Comparison of ENCODE assay signal across 25 cellular contexts in genomic region chr10:70909326-70909935, GRCh38. TPM values are rescaled to one million over a fixed set of nuclear protein-coding genes. Genes with fewer than 3 reads are reported as not detected.
DNase-seq lines count a peak whose midpoint lies in the region; ATAC-seq, FAIRE-seq and TF ChIP-seq lines count a peak whose summit lies in the region.
"Had no signal": no experiment of that assay in that cellular context is flagged by ENCODE, and none has a peak within 500 bp of the region (broad histone marks: within the 10 kb centered on the region; RNA-seq: fewer than 3 reads in every experiment).

No MANE protein-coding gene starts in this region.

- H3K4me3 ChIP-seq in right atrium auricular region (no peak overlapping the region), RWPE2 (ENCODE audit: severe bottlenecking) (no peak overlapping the region), kidney (ENCODE audit: low read length in 2 of 2) (no peak overlapping the region), upper lobe of right lung (no peak overlapping the region)
- H3K4me3 ChIP-seq: A549, BLaER1, SK-N-MC had no signal

- no peak overlapping the region for H3K27ac Mint-ChIP-seq in stimulated activated effector memory CD8-positive, alpha-beta T cell treated with anti-CD3 and anti-CD28 coated beads, Interleukin-12 subunit alpha, Interleukin-12 subunit beta, amount 100 ng/mL, for 72 hours
- H3K27ac Mint-ChIP-seq: CD8-positive, alpha-beta T cell; IgD-negative memory B cell had no signal

- H3K27me3 ChIP-seq in right atrium auricular region (no peaks in the 10 kb centered on the region), RWPE2 (ENCODE audit: insufficient read depth, poor library complexity, severe bottlenecking) (no peaks in the 10 kb centered on the region), upper lobe of right lung (no peaks in the 10 kb centered on the region)
- H3K27me3 ChIP-seq: BLaER1 had no signal

- H3K9me3 ChIP-seq in right atrium auricular region (no peaks in the 10 kb centered on the region), RWPE2 (ENCODE audit: severe bottlenecking) (no peaks in the 10 kb centered on the region), kidney (ENCODE audit: control insufficient read depth in 1 of 2, low read length in 2 of 2) (no peaks in the 10 kb centered on the region), upper lobe of right lung (no peaks in the 10 kb centered on the region)
- H3K9me3 ChIP-seq: A549, BLaER1 had no signal

- intact Hi-C loops in left ventricle myocardium superior (cut with micrococcal nuclease) (no loop called here), kidney (cut with DNase I) (no loop called here), upper lobe of right lung (cut with DNase I) (no loop called here)

- H3K9ac ChIP-seq in kidney (ENCODE audit: low read length in 2 of 2) = no peak overlapping the region
- H3K9ac ChIP-seq: BLaER1 had no signal

- FAIRE-seq in kidney (lab: Jason Lieb, UNC) = no peak
- FAIRE-seq: A549, GM12891, RCC 7860 had no signal

- H3K36me3 ChIP-seq in right atrium auricular region (no peaks in the 10 kb centered on the region), RWPE2 (ENCODE audit: low read depth) (no peaks in the 10 kb centered on the region), kidney (ENCODE audit: control insufficient read depth in 1 of 2, insufficient read depth in 2 of 2, low read length in 2 of 2) (no peaks in the 10 kb centered on the region), upper lobe of right lung (no peaks in the 10 kb centered on the region)
- H3K36me3 ChIP-seq: BLaER1 had no signal

- no peaks in the 10 kb centered on the region for H3K9me3 Mint-ChIP-seq in stimulated activated effector memory CD8-positive, alpha-beta T cell treated with anti-CD3 and anti-CD28 coated beads, Interleukin-12 subunit alpha, Interleukin-12 subunit beta, amount 100 ng/mL, for 72 hours
- H3K9me3 Mint-ChIP-seq: CD8-positive, alpha-beta T cell had no signal

- no peaks in the 10 kb centered on the region for H3K4me1 Mint-ChIP-seq in stimulated activated effector memory CD8-positive, alpha-beta T cell treated with anti-CD3 and anti-CD28 coated beads, Interleukin-12 subunit alpha, Interleukin-12 subunit beta, amount 100 ng/mL, for 72 hours

- DNase-seq in left ventricle myocardium superior (peak; percentile 6), right atrium auricular region (ENCODE audit: low spot score) (no peak), RWPE2 (ENCODE audit: low spot score) (peak; percentile 27), kidney (peak; percentile 41), upper lobe of right lung (peak; percentile 47), NAMALWA (ENCODE audit: low spot score) (no peak)
- no peak for DNase-seq in stimulated activated effector memory CD8-positive, alpha-beta T cell treated with anti-CD3 and anti-CD28 coated beads, Interleukin-12 subunit alpha, Interleukin-12 subunit beta, amount 100 ng/mL, for 72 hours (ENCODE audit: low spot score in 2 of 2)
- DNase-seq: CD8-positive, alpha-beta T cell; DMS53; EL; GOT3; Karpas-422; NCI-H1092; NCI-H1436 treated with DMSO at 0.1 percent for 48 hours; NCI-H2029; NCI-H2171; NCI-H526; SHP77 had no signal

- no peaks in the 10 kb centered on the region for H3K36me3 Mint-ChIP-seq in stimulated activated effector memory CD8-positive, alpha-beta T cell treated with anti-CD3 and anti-CD28 coated beads, Interleukin-12 subunit alpha, Interleukin-12 subunit beta, amount 100 ng/mL, for 72 hours
- H3K36me3 Mint-ChIP-seq: CD8-positive, alpha-beta T cell; IgD-negative memory B cell had no signal

- H3K27ac ChIP-seq in right atrium auricular region = no peak overlapping the region
- no peak overlapping the region for H3K27ac ChIP-seq in RWPE2 (ENCODE audit: poor library complexity, severe bottlenecking)
- H3K27ac ChIP-seq in kidney (ENCODE audit: low read depth in 2 of 2, low read length in 2 of 2) = no peak overlapping the region
- no peak overlapping the region for H3K27ac ChIP-seq in upper lobe of right lung
- H3K27ac ChIP-seq: A549, BLaER1, SK-N-MC had no signal

- no peak overlapping the region for H3K4me3 Mint-ChIP-seq in stimulated activated effector memory CD8-positive, alpha-beta T cell treated with anti-CD3 and anti-CD28 coated beads, Interleukin-12 subunit alpha, Interleukin-12 subunit beta, amount 100 ng/mL, for 72 hours
- H3K4me3 Mint-ChIP-seq: CD8-positive, alpha-beta T cell; IgD-negative memory B cell had no signal

- H3K4me1 ChIP-seq in right atrium auricular region = peaks cover 0 to 23% of the 10 kb centered on the region in 2 donors
- H3K4me1 ChIP-seq in RWPE2 (ENCODE audit: insufficient read depth, poor library complexity, severe bottlenecking) = no peaks in the 10 kb centered on the region
- H3K4me1 ChIP-seq in kidney (ENCODE audit: control insufficient read depth in 1 of 2, insufficient read depth in 1 of 2, low read depth in 1 of 2, low read length in 2 of 2) = no peaks in the 10 kb centered on the region
- no peaks in the 10 kb centered on the region for H3K4me1 ChIP-seq in upper lobe of right lung
- H3K4me1 ChIP-seq: A549 had no signal

- TF ChIP-seq CTCF in right atrium auricular region (IDR thresholded peaks at IDR 0.05) (no peak), RWPE2 (IDR thresholded peaks at IDR 0.05; ENCODE audit: poor library complexity, severe bottlenecking) (no peak), kidney (IDR thresholded peaks at IDR 0.05; ENCODE audit: borderline replicate concordance, extremely low read depth, insufficient read depth) (no peak), upper lobe of right lung (IDR thresholded peaks at IDR 0.05) (no peak)

- ATAC-seq in left ventricle myocardium superior (no peak), RWPE2 (ENCODE audit: low read depth) (no peak), upper lobe of right lung (no peak), GM19467 (IDR thresholded peaks at IDR 0.05; ENCODE audit: unreplicated experiment) (no peak)
- no peak for ATAC-seq in stimulated activated effector memory CD8-positive, alpha-beta T cell treated with anti-CD3 and anti-CD28 coated beads, Interleukin-12 subunit alpha, Interleukin-12 subunit beta, amount 100 ng/mL, for 72 hours
- ATAC-seq: A549; CD8-positive, alpha-beta T cell had no signal

RNA-seq across cellular contexts. Expression of gene PCBD1, which starts 21.1 kb away (rescaled TPM):
- total RNA-seq in left ventricle myocardium superior (172 TPM), right atrium auricular region (10 to 100 TPM; 79.4 to 98.6 TPM), kidney (90.1 TPM), upper lobe of right lung (117 TPM)
- 371 TPM for polyA plus RNA-seq in kidney (ENCODE audit: insufficient read depth, low read depth, low replicate concordance)

Comparison
In these comparisons a context has a peak if more than half of its experiments do, and no peak if none do; other contexts are left out.
1. DNase-seq: peak in left ventricle myocardium superior (single experiment), RWPE2 (single experiment), kidney (single experiment) and upper lobe of right lung (single experiment); none in right atrium auricular region (single experiment), stimulated activated effector memory CD8-positive, alpha-beta T cell treated with anti-CD3 and anti-CD28 coated beads, Interleukin-12 subunit alpha, Interleukin-12 subunit beta, amount 100 ng/mL, for 72 hours (0 of 2) and NAMALWA (single experiment).